ENCODE assay signal across 13 cellular contexts in the genomic region with DNA sequence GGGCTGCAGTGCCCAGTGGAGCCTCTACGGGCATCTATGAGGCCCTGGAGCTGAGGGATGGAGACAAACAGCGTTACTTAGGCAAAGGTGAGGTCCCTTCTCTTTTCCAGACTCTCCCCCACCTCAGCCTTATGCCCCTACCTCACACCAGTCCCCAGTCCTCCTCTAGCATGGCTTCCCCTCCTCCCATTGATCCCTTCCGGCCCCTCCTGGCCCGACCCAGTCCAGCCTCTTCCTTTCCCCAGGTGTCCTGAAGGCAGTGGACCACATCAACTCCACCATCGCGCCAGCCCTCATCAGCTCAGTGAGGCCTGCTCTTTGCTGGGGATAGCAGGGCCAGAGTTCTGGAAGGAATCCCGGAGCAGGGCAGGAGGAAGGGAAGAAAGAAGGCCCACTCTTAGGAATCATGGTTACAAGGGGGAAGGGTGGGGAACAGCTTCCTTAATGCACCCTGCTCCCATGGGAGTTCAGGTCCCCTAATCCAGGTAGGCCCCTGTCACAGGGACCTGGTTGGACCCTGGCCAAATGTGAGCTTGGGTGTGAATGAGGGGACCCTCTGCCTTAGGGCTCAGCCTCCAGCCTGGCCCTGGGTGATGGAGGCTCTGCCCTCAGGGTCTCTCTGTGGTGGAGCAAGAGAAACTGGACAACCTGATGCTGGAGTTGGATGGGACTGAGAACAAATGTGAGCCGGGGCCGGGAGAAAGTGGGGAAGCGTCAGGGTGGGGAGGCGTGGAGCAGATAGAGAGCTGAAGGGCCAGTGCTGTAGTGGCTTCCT. TPM values are rescaled to one million over a fixed set of nuclear protein-coding genes. Genes with fewer than 3 reads are reported as not detected.
DNase-seq lines count a peak whose midpoint lies in the region; ATAC-seq lines count a peak whose summit lies in the region.
"Had no signal": no experiment of that assay in that cellular context is flagged by ENCODE, and none has a peak within 500 bp of the region (broad histone marks: within the 10 kb centered on the region; RNA-seq: fewer than 3 reads in every experiment).

No MANE protein-coding gene starts in this region.

- DNase-seq in activated CD4-positive, alpha-beta T cell treated with anti-CD3 and anti-CD28 coated beads, Interleukin-2, amount 10 ng/mL, durations not matched to agents 7 days and 5 days, result no peak
- DNase-seq in activated CD4-positive, alpha-beta T cell treated with anti-CD3 and anti-CD28 coated beads, Interleukin-2, amount 50 U/mL, for 1 hour, result no peak
- no peak for DNase-seq in effector memory CD8-positive, alpha-beta T cell
- no peak for DNase-seq in skeletal muscle cell (ENCODE audit: low read depth)
- DNase-seq in NCI-H446 treated with DMSO at 0.1 percent for 48 hours (lab: John Stamatoyannopoulos, UW), result no peak
- no peak for DNase-seq in stimulated activated CD4-positive, alpha-beta T cell treated with anti-CD3 and anti-CD28 coated beads, Interleukin-2, amount 100 ng/mL, for 24 hours
- DNase-seq: left cardiac atrium, PC-3, small intestine, SW 1271 had no signal

- H3K27ac Mint-ChIP-seq in activated CD4-positive, alpha-beta T cell treated with anti-CD3 and anti-CD28 coated beads, Interleukin-2, amount 10 ng/mL, durations not matched to agents 7 days and 5 days, result peak overlapping the region; percentile 73
- H3K27ac Mint-ChIP-seq in IgD-negative memory B cell, result peak overlapping the region in 2 of 3 donors; percentile 45 to 59
- peak overlapping the region; percentile 76 to 97 for H3K27ac Mint-ChIP-seq in effector memory CD8-positive, alpha-beta T cell
- H3K27ac Mint-ChIP-seq: type B pancreatic cell had no signal

- H3K27me3 Mint-ChIP-seq in activated CD4-positive, alpha-beta T cell treated with anti-CD3 and anti-CD28 coated beads, Interleukin-2, amount 10 ng/mL, durations not matched to agents 7 days and 5 days, result no peaks in the 10 kb centered on the region
- H3K27me3 Mint-ChIP-seq in IgD-negative memory B cell, result peaks cover 4% of the 10 kb centered on the region
- H3K27me3 Mint-ChIP-seq in effector memory CD8-positive, alpha-beta T cell, result no peaks in the 10 kb centered on the region

- peaks cover 49% of the 10 kb centered on the region for H3K4me1 Mint-ChIP-seq in activated CD4-positive, alpha-beta T cell treated with anti-CD3 and anti-CD28 coated beads, Interleukin-2, amount 10 ng/mL, durations not matched to agents 7 days and 5 days
- peaks cover 12 to 21% (median 21%) of the 10 kb centered on the region in 3 donors for H3K4me1 Mint-ChIP-seq in IgD-negative memory B cell
- H3K4me1 Mint-ChIP-seq in effector memory CD8-positive, alpha-beta T cell (ENCODE audit: low read depth in 2 of 2), result peaks cover 34 to 36% of the 10 kb centered on the region in 2 donors

- H3K4me3 Mint-ChIP-seq in activated CD4-positive, alpha-beta T cell treated with anti-CD3 and anti-CD28 coated beads, Interleukin-2, amount 10 ng/mL, durations not matched to agents 7 days and 5 days, result peak overlapping the region; percentile 84
- peak overlapping the region in 1 of 4 donors; percentile 34 for H3K4me3 Mint-ChIP-seq in IgD-negative memory B cell
- H3K4me3 Mint-ChIP-seq in effector memory CD8-positive, alpha-beta T cell, result peak overlapping the region; percentile 92 to 99

- H3K4me3 ChIP-seq in skeletal muscle cell (ENCODE audit: low read depth, low read length), result peak overlapping the region; percentile 2

- H3K36me3 Mint-ChIP-seq in activated CD4-positive, alpha-beta T cell treated with anti-CD3 and anti-CD28 coated beads, Interleukin-2, amount 10 ng/mL, durations not matched to agents 7 days and 5 days (ENCODE audit: low read depth), result peaks cover 34% of the 10 kb centered on the region
- H3K36me3 Mint-ChIP-seq in IgD-negative memory B cell, result peaks cover 1% of the 10 kb centered on the region
- peaks cover 41% of the 10 kb centered on the region for H3K36me3 Mint-ChIP-seq in effector memory CD8-positive, alpha-beta T cell (ENCODE audit: insufficient read depth)

- CTCF ChIA-PET in activated CD4-positive, alpha-beta T cell treated with anti-CD3 and anti-CD28 coated beads, Interleukin-2, amount 10 ng/mL, durations not matched to agents 7 days and 5 days (lab: Charles Lee), result interaction anchor here (0.8 to 6.3 kb wide), 9 partner anchors 9 to 44 kb away, joined by 3 to 39 read pairs (median 5); a partner anchor contains a TSS

- ATAC-seq in effector memory CD8-positive, alpha-beta T cell (replicated peaks), result no peak
- no peak for ATAC-seq in GM21381 (IDR thresholded peaks at IDR 0.05; ENCODE audit: unreplicated experiment)
- ATAC-seq: left cardiac atrium, PC-3 had no signal

- POLR2A ChIA-PET in activated CD4-positive, alpha-beta T cell treated with anti-CD3 and anti-CD28 coated beads, Interleukin-2, amount 10 ng/mL, durations not matched to agents 7 days and 5 days (lab: Charles Lee), result interaction anchor here (1.3 kb wide), 1 partner anchor 9 kb away, joined by 4 read pairs; no protein-coding TSS in a partner anchor

- H3K9me3 Mint-ChIP-seq in activated CD4-positive, alpha-beta T cell treated with anti-CD3 and anti-CD28 coated beads, Interleukin-2, amount 10 ng/mL, durations not matched to agents 7 days and 5 days, result no peaks in the 10 kb centered on the region
- no peaks in the 10 kb centered on the region for H3K9me3 Mint-ChIP-seq in IgD-negative memory B cell
- no peaks in the 10 kb centered on the region for H3K9me3 Mint-ChIP-seq in effector memory CD8-positive, alpha-beta T cell
- H3K9me3 Mint-ChIP-seq: type B pancreatic cell had no signal

RNA-seq across cellular contexts. Expression of a gene that starts 2.2 kb away (rescaled TPM):
- total RNA-seq in activated CD4-positive, alpha-beta T cell treated with anti-CD3 and anti-CD28 coated beads, Interleukin-2, amount 10 ng/mL, durations not matched to agents 7 days and 5 days, result 100 to 1,000 TPM; 156 to 160 TPM
- polyA plus RNA-seq in IgD-negative memory B cell, result 21.7 TPM

RNA-seq across cellular contexts. Expression of a gene that starts 11.1 kb away (rescaled TPM):
- 10 to 100 TPM; 27.3 to 27.6 TPM for total RNA-seq in activated CD4-positive, alpha-beta T cell treated with anti-CD3 and anti-CD28 coated beads, Interleukin-2, amount 10 ng/mL, durations not matched to agents 7 days and 5 days
- polyA plus RNA-seq in IgD-negative memory B cell, result 1.4 TPM

RNA-seq across cellular contexts. Expression of a gene that starts 12.0 kb away (rescaled TPM):
- total RNA-seq in activated CD4-positive, alpha-beta T cell treated with anti-CD3 and anti-CD28 coated beads, Interleukin-2, amount 10 ng/mL, durations not matched to agents 7 days and 5 days, result 1 to 10 TPM; 4.4 to 5.2 TPM
- 4.9 TPM for polyA plus RNA-seq in IgD-negative memory B cell

RNA-seq across cellular contexts. Expression of a gene that starts 27.0 kb away (rescaled TPM):
- total RNA-seq in activated CD4-positive, alpha-beta T cell treated with anti-CD3 and anti-CD28 coated beads, Interleukin-2, amount 10 ng/mL, durations not matched to agents 7 days and 5 days, result not detected
- polyA plus RNA-seq in IgD-negative memory B cell, result not detected
- total RNA-seq: left cardiac atrium, PC-3 had no signal
- polyA plus RNA-seq: small intestine had no signal

RNA-seq across cellular contexts. Expression of a gene that starts 27.2 kb away (rescaled TPM):
- total RNA-seq in activated CD4-positive, alpha-beta T cell treated with anti-CD3 and anti-CD28 coated beads, Interleukin-2, amount 10 ng/mL, durations not matched to agents 7 days and 5 days, result 100 to 1,000 TPM; 156 to 181 TPM
- 141 TPM for polyA plus RNA-seq in IgD-negative memory B cell
